8 cellular contexts compared by ENCODE assay signal in the genomic region with DNA sequence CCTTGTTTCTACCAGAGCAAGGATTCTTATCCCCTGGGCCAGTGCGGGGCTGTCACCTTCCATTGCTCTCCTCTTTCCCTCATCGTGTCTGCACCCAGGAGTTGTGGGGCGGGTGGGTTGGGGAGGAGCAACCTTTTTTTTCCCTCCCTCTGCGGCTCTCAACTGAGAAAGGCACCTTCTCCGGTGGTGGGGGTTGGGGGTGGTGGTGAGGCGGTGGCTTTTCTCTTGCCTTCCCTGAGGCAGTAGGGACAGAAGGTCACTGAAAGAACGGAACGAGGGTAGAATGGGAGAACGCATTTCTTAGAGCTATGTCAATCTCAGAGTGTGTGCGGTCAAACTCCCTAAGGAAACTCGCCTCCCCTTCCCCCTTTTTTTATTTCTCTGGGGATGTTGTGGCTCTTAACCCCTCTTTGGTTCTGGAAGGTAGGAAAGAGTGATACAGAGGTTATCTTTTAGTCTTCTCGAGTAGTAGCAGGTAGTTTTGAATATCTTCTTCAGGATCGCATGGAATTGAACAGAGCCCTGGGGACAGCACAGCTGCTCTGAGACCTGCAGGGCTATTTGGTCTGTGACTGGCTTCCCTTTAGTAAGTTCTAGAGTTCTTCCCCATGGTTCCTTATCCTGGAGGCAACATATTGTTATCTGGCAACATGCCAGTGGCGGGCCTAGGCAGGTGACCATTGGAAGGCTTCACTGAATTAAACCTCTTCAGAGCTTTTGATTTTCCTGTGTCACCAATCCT. TPM values are rescaled to one million over a fixed set of nuclear protein-coding genes. Genes with fewer than 3 reads are reported as not detected.
DNase-seq lines count a peak whose midpoint lies in the region; ATAC-seq and TF ChIP-seq lines count a peak whose summit lies in the region.

No MANE protein-coding gene starts in this region.

- no peaks in the 10 kb centered on the region for H3K9me3 ChIP-seq in mucosa of descending colon

- TF ChIP-seq CTCF in mucosa of descending colon (IDR thresholded peaks at IDR 0.05), result no peak

- peak overlapping the region; percentile 96 to 99 for H3K27ac Mint-ChIP-seq in effector memory CD8-positive, alpha-beta T cell
- H3K27ac Mint-ChIP-seq in stimulated activated effector memory CD8-positive, alpha-beta T cell treated with anti-CD3 and anti-CD28 coated beads, Interleukin-12 subunit alpha, Interleukin-12 subunit beta, amount 100 ng/mL, for 72 hours, result peak overlapping the region; percentile 99

- peaks cover 31% of the 10 kb centered on the region for H3K36me3 Mint-ChIP-seq in effector memory CD8-positive, alpha-beta T cell (ENCODE audit: insufficient read depth)
- H3K36me3 Mint-ChIP-seq in stimulated activated effector memory CD8-positive, alpha-beta T cell treated with anti-CD3 and anti-CD28 coated beads, Interleukin-12 subunit alpha, Interleukin-12 subunit beta, amount 100 ng/mL, for 72 hours, result peaks cover 69% of the 10 kb centered on the region

- no peaks in the 10 kb centered on the region for H3K36me3 ChIP-seq in mucosa of descending colon (ENCODE audit: low read depth)

- peak overlapping the region; percentile 81 to 93 for H3K4me3 Mint-ChIP-seq in effector memory CD8-positive, alpha-beta T cell
- peak overlapping the region; percentile 85 for H3K4me3 Mint-ChIP-seq in stimulated activated effector memory CD8-positive, alpha-beta T cell treated with anti-CD3 and anti-CD28 coated beads, Interleukin-12 subunit alpha, Interleukin-12 subunit beta, amount 100 ng/mL, for 72 hours

- intact Hi-C loops in mucosa of descending colon (cut with DNase I, micrococcal nuclease), result no loop called here

- peaks cover 25 to 50% of the 10 kb centered on the region in 2 donors for H3K4me1 Mint-ChIP-seq in effector memory CD8-positive, alpha-beta T cell (ENCODE audit: low read depth in 2 of 2)
- peaks cover 35% of the 10 kb centered on the region for H3K4me1 Mint-ChIP-seq in stimulated activated effector memory CD8-positive, alpha-beta T cell treated with anti-CD3 and anti-CD28 coated beads, Interleukin-12 subunit alpha, Interleukin-12 subunit beta, amount 100 ng/mL, for 72 hours

- H3K9me3 Mint-ChIP-seq in effector memory CD8-positive, alpha-beta T cell, result no peaks in the 10 kb centered on the region
- H3K9me3 Mint-ChIP-seq in stimulated activated effector memory CD8-positive, alpha-beta T cell treated with anti-CD3 and anti-CD28 coated beads, Interleukin-12 subunit alpha, Interleukin-12 subunit beta, amount 100 ng/mL, for 72 hours, result no peaks in the 10 kb centered on the region

- H3K27me3 Mint-ChIP-seq in effector memory CD8-positive, alpha-beta T cell, result no peaks in the 10 kb centered on the region

- DNase-seq in SKM-1 treated with dmso at 0.1 percent for 144 hours (lab: John Stamatoyannopoulos, UW; ENCODE audit: unreplicated experiment) (peak; percentile 21), SKM-1 (lab: John Stamatoyannopoulos, UW; ENCODE audit: unreplicated experiment) (no peak), NCI-H526 treated with DMSO at 0.1 percent for 48 hours (lab: John Stamatoyannopoulos, UW) (peak; percentile 14), mucosa of descending colon (peak; percentile 63 to 70 (median 63))
- peak; percentile 71 for DNase-seq in activated CD8-positive, alpha-beta memory T cell treated with anti-CD3 and anti-CD28 coated beads for 24 hours
- peak; percentile 22 to 36 (median 31) for DNase-seq in effector memory CD8-positive, alpha-beta T cell
- DNase-seq in stimulated activated effector memory CD8-positive, alpha-beta T cell treated with anti-CD3 and anti-CD28 coated beads, Interleukin-12 subunit alpha, Interleukin-12 subunit beta, amount 100 ng/mL, for 72 hours (ENCODE audit: low spot score in 2 of 2), result peak in 1 of 2 donors; percentile 53

- H3K4me3 ChIP-seq in mucosa of descending colon, result peak overlapping the region; percentile 88

- ATAC-seq in effector memory CD8-positive, alpha-beta T cell (replicated peaks), result peak; percentile 6
- peak; percentile 20 for ATAC-seq in mucosa of descending colon
- peak; percentile 8 for ATAC-seq in stimulated activated effector memory CD8-positive, alpha-beta T cell treated with anti-CD3 and anti-CD28 coated beads, Interleukin-12 subunit alpha, Interleukin-12 subunit beta, amount 100 ng/mL, for 72 hours
- no peak for ATAC-seq in GM18517 (IDR thresholded peaks at IDR 0.05; ENCODE audit: unreplicated experiment)

- peaks cover 41% of the 10 kb centered on the region for H3K4me1 ChIP-seq in mucosa of descending colon (ENCODE audit: low read depth)

RNA-seq across cellular contexts. Expression of gene CLTC, which starts 1.0 kb away (rescaled TPM):
- 100 to 1,000 TPM; 264 to 306 (median 286) TPM for total RNA-seq in mucosa of descending colon

RNA-seq across cellular contexts. Expression of gene DHX40, which starts 55.3 kb away (rescaled TPM):
- total RNA-seq in mucosa of descending colon, result 10 to 100 TPM; 18.1 to 27.8 (median 19.8) TPM
